ENCODE assay signal across 10 cellular contexts in genomic region chr10:79159785-79160184, GRCh38.
A peak's percentile ranks its signal among the peaks of the same experiment; 100 is the strongest.
DNase-seq lines count a peak whose midpoint lies in the region; ATAC-seq and TF ChIP-seq lines count a peak whose summit lies in the region.
"Had no signal": no experiment of that assay in that cellular context is flagged by ENCODE, and none has a peak within 500 bp of the region (broad histone marks: within the 10 kb centered on the region; RNA-seq: fewer than 3 reads in every experiment).

No MANE protein-coding gene starts in this region.

- H3K9me3 ChIP-seq in Panc1 (ENCODE audit: control insufficient read depth, insufficient read depth, low read depth, low read length) (no peaks in the 10 kb centered on the region), esophagus squamous epithelium (no peaks in the 10 kb centered on the region)

- DNase-seq in Panc1 (ENCODE audit: low read depth, low spot score) (no peak), esophagus squamous epithelium (lab: John Stamatoyannopoulos, UW) (no peak), mesothelial cell of epicardium (ENCODE audit: low spot score in 2 of 2, unreplicated experiment in 2 of 2) (no peak), type B pancreatic cell (ENCODE audit: extremely low spot score, unreplicated experiment) (no peak), GM19238 (ENCODE audit: insufficient read length, low spot score) (no peak)
- no peak for DNase-seq in activated CD4-positive, alpha-beta T cell treated with anti-CD3 and anti-CD28 coated beads, Interleukin-2, amount 10 ng/mL, durations not matched to agents 24 days and 14 days
- no peak for DNase-seq in stimulated activated naive B cell treated with anti-CD40 and anti-IgM and Interleukin-4, amounts not matched to agents 10 μg/mL and 1 μg/mL and 100 μg/mL, for 72 hours
- DNase-seq: activated T-cell treated with anti-CD3 and anti-CD28 coated beads, Interleukin-2, amount 50 U/mL, for 1 hour; NCI-H187 treated with DMSO at 0.1 percent for 48 hours had no signal

- H3K27ac ChIP-seq in Panc1 (ENCODE audit: low read length) (peak overlapping the region; percentile 85; the same call in 1 of the 2 replicates), esophagus squamous epithelium (peak overlapping the region; percentile 59 to 96 (median 84))

- no peak for TF ChIP-seq CTCF in Panc1 (IDR thresholded peaks at IDR 0.05)
- no peak for TF ChIP-seq CTCF in esophagus squamous epithelium (IDR thresholded peaks at IDR 0.05)
- no peak for TF ChIP-seq CTCF in mesothelial cell of epicardium (IDR thresholded peaks at IDR 0.05; ENCODE audit: unreplicated experiment)
- TF ChIP-seq CTCF in type B pancreatic cell (conservative IDR thresholded peaks at IDR 0.05) = no peak

- H3K9me3 Mint-ChIP-seq in mesothelial cell of epicardium = no peaks in the 10 kb centered on the region
- no peaks in the 10 kb centered on the region for H3K9me3 Mint-ChIP-seq in type B pancreatic cell
- H3K9me3 Mint-ChIP-seq in activated CD4-positive, alpha-beta T cell treated with anti-CD3 and anti-CD28 coated beads, Interleukin-2, amount 10 ng/mL, durations not matched to agents 24 days and 14 days = no peaks in the 10 kb centered on the region
- H3K9me3 Mint-ChIP-seq in stimulated activated naive B cell treated with anti-CD40 and anti-IgM and Interleukin-4, amounts not matched to agents 10 μg/mL and 1 μg/mL and 100 μg/mL, for 72 hours = no peaks in the 10 kb centered on the region

- in situ Hi-C loops in Panc1 (cut with HindIII; ENCODE audit: low pct_unique_long_range_greater_than_20kb, low sequenced_read_pairs) = no loop called here

- ATAC-seq in Panc1 = no peak
- ATAC-seq in HG02763 (IDR thresholded peaks at IDR 0.05; ENCODE audit: unreplicated experiment) = no peak
- ATAC-seq in stimulated activated naive B cell treated with anti-CD40 and anti-IgM and Interleukin-4, amounts not matched to agents 10 μg/mL and 1 μg/mL and 100 μg/mL, for 72 hours (replicated peaks) = no peak

- POLR2A ChIA-PET in Panc1 (lab: Charles Lee) = no interaction called here

- no peak for TF ChIP-seq POLR2A in esophagus squamous epithelium (IDR thresholded peaks at IDR 0.05)

- H3K27me3 Mint-ChIP-seq in mesothelial cell of epicardium (ENCODE audit: low read depth) = no peaks in the 10 kb centered on the region
- no peaks in the 10 kb centered on the region for H3K27me3 Mint-ChIP-seq in type B pancreatic cell
- no peaks in the 10 kb centered on the region for H3K27me3 Mint-ChIP-seq in activated CD4-positive, alpha-beta T cell treated with anti-CD3 and anti-CD28 coated beads, Interleukin-2, amount 10 ng/mL, durations not matched to agents 24 days and 14 days
- H3K27me3 Mint-ChIP-seq in stimulated activated naive B cell treated with anti-CD40 and anti-IgM and Interleukin-4, amounts not matched to agents 10 μg/mL and 1 μg/mL and 100 μg/mL, for 72 hours = no peaks in the 10 kb centered on the region

- H3K4me3 ChIP-seq in Panc1 (ENCODE audit: low read depth in 2 of 2, low read length in 2 of 2) (no peak overlapping the region), esophagus squamous epithelium (no peak overlapping the region)

- H3K4me1 ChIP-seq in Panc1 (ENCODE audit: control insufficient read depth, insufficient read depth, low read length) (peaks cover 75% of the 10 kb centered on the region), esophagus squamous epithelium (peaks cover 41 to 99% (median 81%) of the 10 kb centered on the region in 3 donors)

- no peaks in the 10 kb centered on the region for H3K36me3 ChIP-seq in Panc1 (ENCODE audit: control insufficient read depth, insufficient read depth, low read length)
- peaks cover 0 to 63% (median 8%) of the 10 kb centered on the region in 3 donors for H3K36me3 ChIP-seq in esophagus squamous epithelium

- H3K27me3 ChIP-seq in Panc1 (ENCODE audit: control insufficient read depth, insufficient read depth, low read length) (no peaks in the 10 kb centered on the region), esophagus squamous epithelium (no peaks in the 10 kb centered on the region)

- H3K4me1 Mint-ChIP-seq in mesothelial cell of epicardium = peaks cover 60% of the 10 kb centered on the region
- peaks cover 66% of the 10 kb centered on the region for H3K4me1 Mint-ChIP-seq in type B pancreatic cell (ENCODE audit: unreplicated experiment)
- peaks cover 2% of the 10 kb centered on the region for H3K4me1 Mint-ChIP-seq in activated CD4-positive, alpha-beta T cell treated with anti-CD3 and anti-CD28 coated beads, Interleukin-2, amount 10 ng/mL, durations not matched to agents 24 days and 14 days
- H3K4me1 Mint-ChIP-seq in stimulated activated naive B cell treated with anti-CD40 and anti-IgM and Interleukin-4, amounts not matched to agents 10 μg/mL and 1 μg/mL and 100 μg/mL, for 72 hours = peaks cover 3 to 15% of the 10 kb centered on the region in 2 donors

- no CpG with 5 or more reads among the region's 15 CpGs for WGBS in esophagus squamous epithelium, 2 donors

- H3K36me3 Mint-ChIP-seq in mesothelial cell of epicardium (peaks cover 4% of the 10 kb centered on the region), type B pancreatic cell (peaks cover 5% of the 10 kb centered on the region)
- no peaks in the 10 kb centered on the region for H3K36me3 Mint-ChIP-seq in activated CD4-positive, alpha-beta T cell treated with anti-CD3 and anti-CD28 coated beads, Interleukin-2, amount 10 ng/mL, durations not matched to agents 24 days and 14 days (ENCODE audit: low read depth)
- H3K36me3 Mint-ChIP-seq in stimulated activated naive B cell treated with anti-CD40 and anti-IgM and Interleukin-4, amounts not matched to agents 10 μg/mL and 1 μg/mL and 100 μg/mL, for 72 hours = no peaks in the 10 kb centered on the region

- intact Hi-C loops in Panc1 (cut with micrococcal nuclease; ENCODE audit: unreplicated experiment) (no loop called here), esophagus squamous epithelium (cut with DNase I) (no loop called here)
- intact Hi-C loops in activated CD4-positive, alpha-beta T cell treated with anti-CD3 and anti-CD28 coated beads, Interleukin-2, amount 10 ng/mL, durations not matched to agents 24 days and 14 days (cut with micrococcal nuclease) = no loop called here

- BruUV-seq in Panc1 (replicated peaks; lab: Mats Ljungman, UMichigan) = no TSS peak

- CTCF ChIA-PET in Panc1 (lab: Charles Lee) = interaction anchor here (0.6 kb wide), 1 partner anchor 88 kb away, joined by 5 read pairs; no protein-coding TSS in a partner anchor

- H3K27ac Mint-ChIP-seq in mesothelial cell of epicardium (peak overlapping the region; percentile 98), type B pancreatic cell (peak overlapping the region; percentile 97)
- no peak overlapping the region for H3K27ac Mint-ChIP-seq in activated CD4-positive, alpha-beta T cell treated with anti-CD3 and anti-CD28 coated beads, Interleukin-2, amount 10 ng/mL, durations not matched to agents 24 days and 14 days
- H3K27ac Mint-ChIP-seq in stimulated activated naive B cell treated with anti-CD40 and anti-IgM and Interleukin-4, amounts not matched to agents 10 μg/mL and 1 μg/mL and 100 μg/mL, for 72 hours = no peak overlapping the region

- H3K4me3 Mint-ChIP-seq in mesothelial cell of epicardium (no peak overlapping the region), type B pancreatic cell (peak overlapping the region; percentile 36)
- no peak overlapping the region for H3K4me3 Mint-ChIP-seq in activated CD4-positive, alpha-beta T cell treated with anti-CD3 and anti-CD28 coated beads, Interleukin-2, amount 10 ng/mL, durations not matched to agents 24 days and 14 days
- H3K4me3 Mint-ChIP-seq in stimulated activated naive B cell treated with anti-CD40 and anti-IgM and Interleukin-4, amounts not matched to agents 10 μg/mL and 1 μg/mL and 100 μg/mL, for 72 hours = no peak overlapping the region

Comparison
In these comparisons a context has a peak if more than half of its experiments do, and no peak if none do; other contexts are left out.
1. H3K27ac Mint-ChIP-seq: peak in mesothelial cell of epicardium (single experiment) and type B pancreatic cell (single experiment); none in activated CD4-positive, alpha-beta T cell treated with anti-CD3 and anti-CD28 coated beads, Interleukin-2, amount 10 ng/mL, durations not matched to agents 24 days and 14 days (single experiment) and stimulated activated naive B cell treated with anti-CD40 and anti-IgM and Interleukin-4, amounts not matched to agents 10 μg/mL and 1 μg/mL and 100 μg/mL, for 72 hours (single experiment).